ENCODE assay signal across 24 cellular contexts in the genomic region with DNA sequence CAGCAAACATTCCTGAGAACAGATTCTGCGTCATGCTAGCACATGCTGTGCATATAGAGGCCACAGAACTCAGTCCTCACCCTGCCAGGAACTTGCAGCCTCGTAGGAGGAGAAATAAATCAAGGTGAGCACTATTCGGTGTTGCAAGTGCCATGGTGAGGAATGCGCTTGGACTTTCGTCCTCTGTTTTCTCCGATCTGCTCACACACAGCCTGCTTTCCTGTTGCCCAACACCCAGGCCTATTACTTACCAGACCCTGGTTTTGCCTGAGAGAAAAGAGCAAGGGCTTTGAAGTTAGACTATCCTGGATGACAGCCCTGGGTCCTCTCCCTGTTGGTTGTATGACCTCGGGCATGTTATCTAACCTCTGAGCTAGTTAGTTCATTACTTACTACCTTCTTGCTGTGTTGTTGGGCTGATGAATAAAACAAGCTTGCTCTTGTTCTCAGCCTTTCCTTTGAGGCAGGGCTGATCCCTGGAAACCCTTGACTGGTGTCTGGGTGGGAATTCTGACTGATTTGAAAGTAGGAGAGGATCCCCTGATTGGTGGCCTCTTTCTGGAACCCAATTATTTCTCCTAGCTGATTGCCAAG. TPM values are rescaled to one million over a fixed set of nuclear protein-coding genes. Genes with fewer than 3 reads are reported as not detected.
DNase-seq lines count a peak whose midpoint lies in the region; ATAC-seq, FAIRE-seq and TF ChIP-seq lines count a peak whose summit lies in the region.
"Had no signal": no experiment of that assay in that cellular context is flagged by ENCODE, and none has a peak within 500 bp of the region (broad histone marks: within the 10 kb centered on the region; RNA-seq: fewer than 3 reads in every experiment).

No MANE protein-coding gene starts in this region.

- no peaks in the 10 kb centered on the region for H3K36me3 Mint-ChIP-seq in activated CD4-positive, alpha-beta memory T cell treated with anti-CD3 and anti-CD28 coated beads for 36 hours
- H3K36me3 Mint-ChIP-seq: activated naive CD4-positive, alpha-beta T cell treated with anti-CD3 and anti-CD28 coated beads, Interleukin-2, amount 50 U/mL, for 72 hours; naive B cell had no signal

- 0 out of 2 replicates have a peak overlapping the region, but pooled peaks have one; percentile 5 for H3K4me2 ChIP-seq in DND-41 (ENCODE audit: insufficient read depth, low read length)

- H3K27ac Mint-ChIP-seq in activated CD4-positive, alpha-beta memory T cell treated with anti-CD3 and anti-CD28 coated beads for 36 hours, result no peak overlapping the region
- H3K27ac Mint-ChIP-seq: activated naive CD4-positive, alpha-beta T cell treated with anti-CD3 and anti-CD28 coated beads, Interleukin-2, amount 50 U/mL, for 72 hours had no signal

- no peaks in the 10 kb centered on the region for H3K9me3 ChIP-seq in DND-41 (ENCODE audit: insufficient read depth, low read length, severe bottlenecking)
- H3K9me3 ChIP-seq in left lung, result no peaks in the 10 kb centered on the region

- H4K20me1 ChIP-seq in DND-41 (ENCODE audit: insufficient read depth, low read length), result peaks cover 14% of the 10 kb centered on the region; the same call in 1 of the 2 replicates

- CTCF ChIA-PET in activated CD4-positive, alpha-beta memory T cell treated with anti-CD3 and anti-CD28 coated beads for 36 hours (lab: Charles Lee), result interaction anchor here (2.6 kb wide), 1 partner anchor 32 kb away, joined by 9 read pairs; a partner anchor contains a TSS

- H3K4me3 Mint-ChIP-seq in activated CD4-positive, alpha-beta memory T cell treated with anti-CD3 and anti-CD28 coated beads for 36 hours, result no peak overlapping the region
- H3K4me3 Mint-ChIP-seq: CD14-positive monocyte; central memory CD8-positive, alpha-beta T cell had no signal

- DNase-seq in DND-41, result no peak
- DNase-seq in bronchial epithelial cell (ENCODE audit: low read depth), result peak; percentile 96
- DNase-seq in left lung, result no peak
- DNase-seq in renal cortical epithelial cell (ENCODE audit: low read depth), result peak; percentile 73
- no peak for DNase-seq in activated effector memory CD4-positive, alpha-beta T cell treated with anti-CD3 and anti-CD28 coated beads, Interleukin-2, amount 50 U/mL, for 16 hours
- no peak for DNase-seq in iPS-NIHi7 (ENCODE audit: extremely low spot score)
- no peak for DNase-seq in HTR-8/SVneo (ENCODE audit: insufficient read length, low spot score)
- no peak for DNase-seq in activated CD4-positive, alpha-beta memory T cell treated with anti-CD3 and anti-CD28 coated beads for 36 hours
- DNase-seq: activated CD4-positive, CD25-positive, alpha-beta regulatory T cell treated with anti-CD3 and anti-CD28 coated beads, Interleukin-2, amount 50 U/mL, for 72 hours; DMS79; Kasumi-1; naive B cell; NCI-H1436 treated with DMSO at 0.1 percent for 48 hours; NCI-H345; SHP77 treated with DMSO at 0.1 percent for 48 hours; stimulated activated CD4-positive, alpha-beta T cell treated with anti-CD3 and anti-CD28 coated beads, Interleukin-1b, Interleukin-23, amount 100 ng/mL, for 48 hours had no signal

- no peaks in the 10 kb centered on the region; the same call in 1 of the 2 replicates for H3K36me3 ChIP-seq in DND-41 (ENCODE audit: insufficient read depth, low read length)
- H3K36me3 ChIP-seq in bronchial epithelial cell (ENCODE audit: control insufficient read depth, insufficient read depth, low read length), result peaks cover 2% of the 10 kb centered on the region
- no peaks in the 10 kb centered on the region for H3K36me3 ChIP-seq in left lung

- H3K27me3 ChIP-seq in DND-41 (ENCODE audit: insufficient read depth, low read length, poor library complexity) (no peaks in the 10 kb centered on the region), bronchial epithelial cell (ENCODE audit: control insufficient read depth, insufficient read depth, low read length) (no peaks in the 10 kb centered on the region), left lung (no peaks in the 10 kb centered on the region)

- FAIRE-seq in bronchial epithelial cell (lab: Jason Lieb, UNC) (peak; percentile 7), HTR-8/SVneo (lab: Jason Lieb, UNC) (no peak)
- FAIRE-seq: A204.1, frontal cortex, islet of Langerhans had no signal

- H3K27me3 Mint-ChIP-seq in activated CD4-positive, alpha-beta memory T cell treated with anti-CD3 and anti-CD28 coated beads for 36 hours, result no peaks in the 10 kb centered on the region
- H3K27me3 Mint-ChIP-seq: central memory CD8-positive, alpha-beta T cell; naive B cell had no signal

- TF ChIP-seq CTCF in DND-41 (IDR thresholded peaks at IDR 0.05; ENCODE audit: borderline replicate concordance, extremely low read depth, low read length, poor library complexity, severe bottlenecking), result no peak
- TF ChIP-seq CTCF in bronchial epithelial cell (IDR thresholded peaks at IDR 0.05; ENCODE audit: insufficient read depth, low read length, severe bottlenecking), result no peak
- no peak for TF ChIP-seq CTCF in left lung (IDR thresholded peaks at IDR 0.05)

- peaks cover 35% of the 10 kb centered on the region for H3K4me1 ChIP-seq in DND-41 (ENCODE audit: insufficient read depth, low read length)
- H3K4me1 ChIP-seq in left lung, result peaks cover 12 to 48% of the 10 kb centered on the region in 2 donors

- H3K4me1 Mint-ChIP-seq in activated CD4-positive, alpha-beta memory T cell treated with anti-CD3 and anti-CD28 coated beads for 36 hours (ENCODE audit: low read depth), result peaks cover 19% of the 10 kb centered on the region

- intact Hi-C loops in left lung (cut with DNase I), result no loop called here
- intact Hi-C loops in activated CD4-positive, alpha-beta memory T cell treated with anti-CD3 and anti-CD28 coated beads for 36 hours (cut with micrococcal nuclease), result no loop called here

- ATAC-seq in DND-41 (ENCODE audit: insufficient read depth, low read depth) (no peak), left lung (peak; percentile 4)
- ATAC-seq: activated naive CD4-positive, alpha-beta T cell treated with anti-CD3 and anti-CD28 coated beads, Interleukin-2, amount 50 U/mL, for 72 hours had no signal

- H3K9me3 Mint-ChIP-seq in activated CD4-positive, alpha-beta memory T cell treated with anti-CD3 and anti-CD28 coated beads for 36 hours, result no peaks in the 10 kb centered on the region
- H3K9me3 Mint-ChIP-seq: activated naive CD4-positive, alpha-beta T cell treated with anti-CD3 and anti-CD28 coated beads, Interleukin-2, amount 50 U/mL, for 72 hours; CD14-positive monocyte; central memory CD8-positive, alpha-beta T cell; naive B cell had no signal

- H2AFZ ChIP-seq in DND-41 (ENCODE audit: low read depth, low read length), result no peak overlapping the region

- POLR2A ChIA-PET in activated CD4-positive, alpha-beta memory T cell treated with anti-CD3 and anti-CD28 coated beads for 36 hours (lab: Charles Lee), result no interaction called here

- peaks cover 50% of the 10 kb centered on the region for H3K79me2 ChIP-seq in DND-41 (ENCODE audit: insufficient read depth, low read length)

- H3K4me3 ChIP-seq in DND-41 (ENCODE audit: low read depth in 1 of 2, low read length in 2 of 2), result no peak overlapping the region
- no peak overlapping the region for H3K4me3 ChIP-seq in bronchial epithelial cell (ENCODE audit: low read depth, low read length)
- no peak overlapping the region for H3K4me3 ChIP-seq in left lung

- H3K27ac ChIP-seq in DND-41 (ENCODE audit: low read length) (no peak overlapping the region), left lung (peak overlapping the region in 1 of 2 donors; percentile 0)

- H3K9ac ChIP-seq in DND-41 (ENCODE audit: low read depth, low read length), result no peak overlapping the region

RNA-seq across cellular contexts. Expression of a gene that starts 2.9 kb away (rescaled TPM):
- total RNA-seq in bronchial epithelial cell (14.7 and 16.6 TPM in 2 replicates), left lung (100 to 1,000 TPM in 1 of 2 donors, 10 to 100 TPM in 1; 60.9 to 148 TPM), renal cortical epithelial cell (32.5 and 44.5 TPM in 2 replicates)
- 10 to 100 TPM; 20.1 to 23.6 TPM for total RNA-seq in activated CD4-positive, alpha-beta memory T cell treated with anti-CD3 and anti-CD28 coated beads for 36 hours

RNA-seq across cellular contexts. Expression of a gene that starts 31.6 kb away (rescaled TPM):
- total RNA-seq in bronchial epithelial cell, result 235 and 279 TPM in 2 replicates
- 100 to 1,000 TPM; 102 to 151 TPM for total RNA-seq in left lung
- total RNA-seq in renal cortical epithelial cell, result 141 and 219 TPM in 2 replicates
- total RNA-seq in activated CD4-positive, alpha-beta memory T cell treated with anti-CD3 and anti-CD28 coated beads for 36 hours, result 10 to 100 TPM; 77.1 to 78.8 TPM

RNA-seq across cellular contexts. Expression of a gene that starts 39.8 kb away (rescaled TPM):
- total RNA-seq in bronchial epithelial cell, result not detected in 2 replicates
- total RNA-seq in left lung, result under 1 TPM; 0.17 to 0.21 TPM
- not detected in 2 replicates for total RNA-seq in renal cortical epithelial cell
- total RNA-seq in activated CD4-positive, alpha-beta memory T cell treated with anti-CD3 and anti-CD28 coated beads for 36 hours, result not detected
- total RNA-seq: activated naive CD4-positive, alpha-beta T cell treated with anti-CD3 and anti-CD28 coated beads, Interleukin-2, amount 50 U/mL, for 72 hours; frontal cortex; subcutaneous adipose tissue; T-helper 2 cell treated with Interferon-gamma antibody and Interleukin-4, amounts not matched to agents 100 ng/mL and 5 ng/mL, for 36 hours had no signal

RNA-seq across cellular contexts. Expression of a gene that starts 49.7 kb away (rescaled TPM):
- 11.5 and 14.2 TPM in 2 replicates for total RNA-seq in bronchial epithelial cell
- 10 to 100 TPM; 28.5 to 34.8 TPM for total RNA-seq in left lung
- 9.2 and 14.6 TPM in 2 replicates for total RNA-seq in renal cortical epithelial cell
- total RNA-seq in activated CD4-positive, alpha-beta memory T cell treated with anti-CD3 and anti-CD28 coated beads for 36 hours, result 10 to 100 TPM; 31.9 to 37.2 TPM

RNA-seq across cellular contexts. Expression of a gene that starts 55.9 kb away (rescaled TPM):
- total RNA-seq in bronchial epithelial cell (0.13 and 0.53 TPM in 2 replicates), left lung (1 to 10 TPM; 2.6 to 3.8 TPM), renal cortical epithelial cell (0.55 and 5.9 TPM in 2 replicates)
- 10 to 100 TPM; 47.7 to 48.1 TPM for total RNA-seq in activated CD4-positive, alpha-beta memory T cell treated with anti-CD3 and anti-CD28 coated beads for 36 hours

Comparison
In these comparisons a context has a peak if more than half of its experiments do, and no peak if none do; other contexts are left out.
1. DNase-seq: peak in bronchial epithelial cell (single experiment) and renal cortical epithelial cell (single experiment); none in DND-41 (single experiment), left lung (0 of 2), activated effector memory CD4-positive, alpha-beta T cell treated with anti-CD3 and anti-CD28 coated beads, Interleukin-2, amount 50 U/mL, for 16 hours (single experiment), iPS-NIHi7 (single experiment), HTR-8/SVneo (single experiment) and activated CD4-positive, alpha-beta memory T cell treated with anti-CD3 and anti-CD28 coated beads for 36 hours (single experiment).